ENCODE assay signal across 9 cellular contexts in the genomic region with DNA sequence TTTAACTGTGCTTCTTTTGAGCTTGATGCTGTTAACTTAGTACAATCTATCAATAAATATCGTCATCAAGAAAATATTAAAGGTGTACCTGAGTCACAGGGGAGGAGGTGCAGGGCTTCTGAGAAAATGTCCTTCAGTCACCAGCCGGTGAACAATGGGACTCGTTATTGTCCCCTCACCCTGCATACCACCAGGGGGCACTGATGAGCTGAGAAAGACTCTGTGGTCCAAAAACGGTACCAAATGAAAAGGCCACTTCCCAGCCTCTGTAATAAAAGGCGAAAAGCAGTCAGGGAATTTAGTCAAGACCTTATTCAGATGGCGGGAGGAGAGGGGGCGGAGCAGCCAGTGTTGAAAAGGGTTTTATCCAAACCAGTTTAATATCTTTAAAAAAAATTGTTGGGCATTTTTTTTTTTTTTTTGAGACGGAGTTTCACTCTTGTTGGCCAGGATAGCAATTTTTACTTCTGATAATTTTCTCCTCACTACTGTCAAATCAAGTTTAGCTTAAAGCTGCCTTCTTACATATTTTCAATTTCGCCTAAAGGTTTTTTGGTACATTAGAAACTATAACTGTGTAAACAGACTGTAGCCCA.
DNase-seq lines count a peak whose midpoint lies in the region; ATAC-seq and TF ChIP-seq lines count a peak whose summit lies in the region.
"Had no signal": no experiment of that assay in that cellular context is flagged by ENCODE, and none has a peak within 500 bp of the region (broad histone marks: within the 10 kb centered on the region; RNA-seq: fewer than 3 reads in every experiment).

No MANE protein-coding gene starts in this region.

- no peaks in the 10 kb centered on the region for H3K4me1 Mint-ChIP-seq in activated CD4-positive, alpha-beta memory T cell treated with anti-CD3 and anti-CD28 coated beads for 36 hours (ENCODE audit: low read depth)

- TF ChIP-seq CTCF in psoas muscle (IDR thresholded peaks at IDR 0.05) = peak; percentile 59

- no peak overlapping the region for H3K4me3 Mint-ChIP-seq in activated CD4-positive, alpha-beta memory T cell treated with anti-CD3 and anti-CD28 coated beads for 36 hours
- H3K4me3 Mint-ChIP-seq: CD4-positive, CD25-positive, alpha-beta regulatory T cell had no signal

- no peak overlapping the region for H3K4me3 ChIP-seq in psoas muscle

- intact Hi-C loops in activated CD4-positive, alpha-beta memory T cell treated with anti-CD3 and anti-CD28 coated beads for 36 hours (cut with micrococcal nuclease) = no loop called here
- intact Hi-C loops in psoas muscle (cut with DNase I) = no loop called here

- H3K9me3 Mint-ChIP-seq in activated CD4-positive, alpha-beta memory T cell treated with anti-CD3 and anti-CD28 coated beads for 36 hours = peaks cover 6% of the 10 kb centered on the region

- no peaks in the 10 kb centered on the region for H3K27me3 ChIP-seq in psoas muscle (ENCODE audit: insufficient read depth in 3 of 3, low read length in 2 of 3)

- no peaks in the 10 kb centered on the region for H3K36me3 ChIP-seq in psoas muscle (ENCODE audit: insufficient read depth in 1 of 2, low read depth in 1 of 2)

- POLR2A ChIA-PET in activated CD4-positive, alpha-beta memory T cell treated with anti-CD3 and anti-CD28 coated beads for 36 hours (lab: Charles Lee) = no interaction called here

- no peaks in the 10 kb centered on the region for H3K9me3 ChIP-seq in psoas muscle

- no peak overlapping the region for H3K27ac ChIP-seq in psoas muscle

- DNase-seq in NCI-H2171 treated with DMSO at 0.1 percent for 48 hours (lab: John Stamatoyannopoulos, UW) (peak; percentile 32), NCI-H2171 (lab: John Stamatoyannopoulos, UW) (no peak), NCI-H146 (lab: John Stamatoyannopoulos, UW) (peak; percentile 29), germinal center (ENCODE audit: low spot score) (peak; percentile 53), psoas muscle (peak in 1 of 2 donors; percentile 39)
- peak; percentile 52 for DNase-seq in activated CD4-positive, alpha-beta memory T cell treated with anti-CD3 and anti-CD28 coated beads for 36 hours

- ATAC-seq in GM21423 (IDR thresholded peaks at IDR 0.05; ENCODE audit: unreplicated experiment) = peak; percentile 51
- ATAC-seq in psoas muscle = peak in 2 of 4 donors; percentile 56 to 75
- ATAC-seq in HG02610 (IDR thresholded peaks at IDR 0.05; ENCODE audit: unreplicated experiment) = no peak

- no peaks in the 10 kb centered on the region for H3K27me3 Mint-ChIP-seq in activated CD4-positive, alpha-beta memory T cell treated with anti-CD3 and anti-CD28 coated beads for 36 hours
- H3K27me3 Mint-ChIP-seq: CD4-positive, CD25-positive, alpha-beta regulatory T cell had no signal

- CTCF ChIA-PET in activated CD4-positive, alpha-beta memory T cell treated with anti-CD3 and anti-CD28 coated beads for 36 hours (lab: Charles Lee) = interaction anchor here (0.7 to 1.2 kb wide), 5 partner anchors 8 to 106 kb away, joined by 3 to 6 read pairs (median 4); no protein-coding TSS in a partner anchor

- H3K36me3 Mint-ChIP-seq in activated CD4-positive, alpha-beta memory T cell treated with anti-CD3 and anti-CD28 coated beads for 36 hours = no peaks in the 10 kb centered on the region
- H3K36me3 Mint-ChIP-seq: CD4-positive, CD25-positive, alpha-beta regulatory T cell had no signal

- WGBS in psoas muscle, 3 donors = 26 to 35% (median 30%) methylated on average over 9 of the region's 9 CpGs

- H3K4me1 ChIP-seq in psoas muscle = no peaks in the 10 kb centered on the region

- no peak overlapping the region for H3K27ac Mint-ChIP-seq in activated CD4-positive, alpha-beta memory T cell treated with anti-CD3 and anti-CD28 coated beads for 36 hours
- H3K27ac Mint-ChIP-seq: CD4-positive, CD25-positive, alpha-beta regulatory T cell had no signal
